1 cellular context compared by ENCODE assay signal in the genomic region with DNA sequence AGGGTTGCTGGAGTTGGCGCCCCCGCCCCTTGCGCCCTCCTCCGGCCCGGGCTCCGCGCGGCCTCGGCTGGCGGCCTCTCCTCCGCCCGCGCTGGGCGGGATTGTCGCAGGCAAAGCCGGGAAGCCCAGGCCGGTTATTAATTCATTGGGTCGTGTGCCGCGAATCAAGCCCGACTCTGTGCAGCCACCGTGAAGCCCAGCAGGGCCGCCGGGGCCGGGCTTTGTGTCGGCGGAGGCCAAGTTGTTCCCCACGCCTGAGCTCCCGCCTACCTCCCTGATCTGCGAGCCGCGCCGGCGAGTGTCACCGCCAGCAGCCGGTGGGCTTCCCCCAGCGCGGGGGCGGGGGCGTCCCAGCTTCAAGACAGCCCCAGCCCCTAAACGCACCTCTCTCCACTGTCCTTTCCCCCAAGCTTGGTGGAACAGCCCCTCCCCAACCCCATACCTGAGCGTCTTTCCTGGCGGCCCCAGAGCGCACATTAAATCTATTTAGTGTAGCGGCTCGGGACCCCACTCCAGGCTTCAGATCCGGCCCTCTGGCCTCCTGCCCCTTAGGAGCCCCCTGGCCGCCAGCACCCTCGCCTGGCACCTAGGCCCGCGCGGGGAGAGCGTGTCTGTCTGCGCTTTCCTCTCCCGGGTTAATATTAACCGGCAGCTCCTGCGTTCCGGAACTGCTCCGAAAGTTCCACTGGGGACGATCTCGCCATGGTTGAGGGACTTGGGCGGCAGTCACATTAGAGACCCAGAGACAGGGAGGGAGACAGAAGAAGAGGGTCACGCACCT.
TF ChIP-seq lines count a peak whose summit lies in the region.

No MANE protein-coding gene starts in this region.

TF ChIP-seq in HepG2, 621 proteins besides CTCF, POLR2A, EP300 and RAD21 (continued from another document and continues in another):
- TF ChIP-seq ZNF770 (CRISPR knock-in tag; IDR thresholded peaks at IDR 0.05) (no peak; the same call in 1 of the 2 replicates), SIN3A (IDR thresholded peaks at IDR 0.05; ENCODE audit: borderline replicate concordance, low read depth, low read length) (peak; percentile 39; the same call in 1 of the 2 replicates), ZNF839 (CRISPR knock-in tag; IDR thresholded peaks at IDR 0.05; ENCODE audit: borderline replicate concordance) (no peak), ZBTB20 (CRISPR knock-in tag; IDR thresholded peaks at IDR 0.05; ENCODE audit: borderline replicate concordance, low read depth) (no peak), ZNF720 (CRISPR knock-in tag; IDR thresholded peaks at IDR 0.05) (no peak), ZNF724P (CRISPR knock-in tag; IDR thresholded peaks at IDR 0.05; ENCODE audit: borderline replicate concordance) (no peak), SP4 (CRISPR knock-in tag; IDR thresholded peaks at IDR 0.05) (no peak), ELF3 (CRISPR knock-in tag; IDR thresholded peaks at IDR 0.05) (0 out of 2 replicates have a peak, but pooled peaks have one; percentile 35), AKAP8 (CRISPR knock-in tag; IDR thresholded peaks at IDR 0.05) (no peak), SALL1 (CRISPR knock-in tag; IDR thresholded peaks at IDR 0.05) (peak; percentile 39), ZC3H13 (CRISPR knock-in tag; IDR thresholded peaks at IDR 0.05) (no peak), ZNF598 (CRISPR knock-in tag; IDR thresholded peaks at IDR 0.05; ENCODE audit: borderline replicate concordance) (0 out of 2 replicates have a peak, but pooled peaks have one; percentile 50), ATF7 (IDR thresholded peaks at IDR 0.05) (no peak), ATF7 (CRISPR knock-in tag; IDR thresholded peaks at IDR 0.05) (no peak), BATF2 (CRISPR knock-in tag; IDR thresholded peaks at IDR 0.05) (no peak), ZNF703 (CRISPR knock-in tag; IDR thresholded peaks at IDR 0.05; ENCODE audit: borderline replicate concordance) (no peak), KDM4B (CRISPR knock-in tag; IDR thresholded peaks at IDR 0.05) (no peak), HNRNPLL (IDR thresholded peaks at IDR 0.05; ENCODE audit: low read depth, low read length, poor library complexity, severe bottlenecking) (peak; percentile 54), EED (CRISPR knock-in tag; IDR thresholded peaks at IDR 0.05) (no peak), ZNF614 (CRISPR knock-in tag; IDR thresholded peaks at IDR 0.05; ENCODE audit: borderline replicate concordance) (peak; percentile 16; the same call in 1 of the 2 replicates), ZNF136 (CRISPR knock-in tag; IDR thresholded peaks at IDR 0.05; ENCODE audit: low read depth) (no peak), SUZ12 (IDR thresholded peaks at IDR 0.05; ENCODE audit: low read depth, low read length) (no peak), ZSCAN30 (CRISPR knock-in tag; IDR thresholded peaks at IDR 0.05) (no peak), XRCC5 (optimal IDR thresholded peaks at IDR 0.05; ENCODE audit: low read length) (peak; percentile 36), ZNF256 (CRISPR knock-in tag; conservative IDR thresholded peaks at IDR 0.05) (no peak), MEIS2 (CRISPR knock-in tag; IDR thresholded peaks at IDR 0.05) (no peak), NKX3-1 (CRISPR knock-in tag; IDR thresholded peaks at IDR 0.05) (no peak; the same call in 1 of the 2 replicates), ZKSCAN5 (CRISPR knock-in tag; IDR thresholded peaks at IDR 0.05) (no peak), ZNF672 (CRISPR knock-in tag; IDR thresholded peaks at IDR 0.05) (no peak), ZNF83 (CRISPR knock-in tag; IDR thresholded peaks at IDR 0.05; ENCODE audit: borderline replicate concordance) (no peak)
- TF ChIP-seq, protein P1, sequence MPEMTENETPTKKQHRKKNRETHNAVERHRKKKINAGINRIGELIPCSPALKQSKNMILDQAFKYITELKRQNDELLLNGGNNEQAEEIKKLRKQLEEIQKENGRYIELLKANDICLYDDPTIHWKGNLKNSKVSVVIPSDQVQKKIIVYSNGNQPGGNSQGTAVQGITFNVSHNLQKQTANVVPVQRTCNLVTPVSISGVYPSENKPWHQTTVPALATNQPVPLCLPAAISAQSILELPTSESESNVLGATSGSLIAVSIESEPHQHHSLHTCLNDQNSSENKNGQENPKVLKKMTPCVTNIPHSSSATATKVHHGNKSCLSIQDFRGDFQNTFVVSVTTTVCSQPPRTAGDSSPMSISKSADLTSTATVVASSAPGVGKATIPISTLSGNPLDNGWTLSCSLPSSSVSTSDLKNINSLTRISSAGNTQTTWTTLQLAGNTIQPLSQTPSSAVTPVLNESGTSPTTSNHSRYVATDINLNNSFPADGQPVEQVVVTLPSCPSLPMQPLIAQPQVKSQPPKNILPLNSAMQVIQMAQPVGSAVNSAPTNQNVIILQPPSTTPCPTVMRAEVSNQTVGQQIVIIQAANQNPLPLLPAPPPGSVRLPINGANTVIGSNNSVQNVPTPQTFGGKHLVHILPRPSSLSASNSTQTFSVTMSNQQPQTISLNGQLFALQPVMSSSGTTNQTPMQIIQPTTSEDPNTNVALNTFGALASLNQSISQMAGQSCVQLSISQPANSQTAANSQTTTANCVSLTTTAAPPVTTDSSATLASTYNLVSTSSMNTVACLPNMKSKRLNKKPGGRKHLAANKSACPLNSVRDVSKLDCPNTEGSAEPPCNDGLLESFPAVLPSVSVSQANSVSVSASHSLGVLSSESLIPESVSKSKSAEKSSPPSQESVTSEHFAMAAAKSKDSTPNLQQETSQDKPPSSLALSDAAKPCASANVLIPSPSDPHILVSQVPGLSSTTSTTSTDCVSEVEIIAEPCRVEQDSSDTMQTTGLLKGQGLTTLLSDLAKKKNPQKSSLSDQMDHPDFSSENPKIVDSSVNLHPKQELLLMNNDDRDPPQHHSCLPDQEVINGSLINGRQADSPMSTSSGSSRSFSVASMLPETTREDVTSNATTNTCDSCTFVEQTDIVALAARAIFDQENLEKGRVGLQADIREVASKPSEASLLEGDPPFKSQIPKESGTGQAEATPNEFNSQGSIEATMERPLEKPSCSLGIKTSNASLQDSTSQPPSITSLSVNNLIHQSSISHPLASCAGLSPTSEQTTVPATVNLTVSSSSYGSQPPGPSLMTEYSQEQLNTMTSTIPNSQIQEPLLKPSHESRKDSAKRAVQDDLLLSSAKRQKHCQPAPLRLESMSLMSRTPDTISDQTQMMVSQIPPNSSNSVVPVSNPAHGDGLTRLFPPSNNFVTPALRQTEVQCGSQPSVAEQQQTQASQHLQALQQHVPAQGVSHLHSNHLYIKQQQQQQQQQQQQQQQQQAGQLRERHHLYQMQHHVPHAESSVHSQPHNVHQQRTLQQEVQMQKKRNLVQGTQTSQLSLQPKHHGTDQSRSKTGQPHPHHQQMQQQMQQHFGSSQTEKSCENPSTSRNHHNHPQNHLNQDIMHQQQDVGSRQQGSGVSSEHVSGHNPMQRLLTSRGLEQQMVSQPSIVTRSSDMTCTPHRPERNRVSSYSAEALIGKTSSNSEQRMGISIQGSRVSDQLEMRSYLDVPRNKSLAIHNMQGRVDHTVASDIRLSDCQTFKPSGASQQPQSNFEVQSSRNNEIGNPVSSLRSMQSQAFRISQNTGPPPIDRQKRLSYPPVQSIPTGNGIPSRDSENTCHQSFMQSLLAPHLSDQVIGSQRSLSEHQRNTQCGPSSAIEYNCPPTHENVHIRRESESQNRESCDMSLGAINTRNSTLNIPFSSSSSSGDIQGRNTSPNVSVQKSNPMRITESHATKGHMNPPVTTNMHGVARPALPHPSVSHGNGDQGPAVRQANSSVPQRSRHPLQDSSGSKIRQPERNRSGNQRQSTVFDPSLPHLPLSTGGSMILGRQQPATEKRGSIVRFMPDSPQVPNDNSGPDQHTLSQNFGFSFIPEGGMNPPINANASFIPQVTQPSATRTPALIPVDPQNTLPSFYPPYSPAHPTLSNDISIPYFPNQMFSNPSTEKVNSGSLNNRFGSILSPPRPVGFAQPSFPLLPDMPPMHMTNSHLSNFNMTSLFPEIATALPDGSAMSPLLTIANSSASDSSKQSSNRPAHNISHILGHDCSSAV (CRISPR knock-in tag; IDR thresholded peaks at IDR 0.05; ENCODE audit: borderline replicate concordance) = no peak
- TF ChIP-seq, protein P2, sequence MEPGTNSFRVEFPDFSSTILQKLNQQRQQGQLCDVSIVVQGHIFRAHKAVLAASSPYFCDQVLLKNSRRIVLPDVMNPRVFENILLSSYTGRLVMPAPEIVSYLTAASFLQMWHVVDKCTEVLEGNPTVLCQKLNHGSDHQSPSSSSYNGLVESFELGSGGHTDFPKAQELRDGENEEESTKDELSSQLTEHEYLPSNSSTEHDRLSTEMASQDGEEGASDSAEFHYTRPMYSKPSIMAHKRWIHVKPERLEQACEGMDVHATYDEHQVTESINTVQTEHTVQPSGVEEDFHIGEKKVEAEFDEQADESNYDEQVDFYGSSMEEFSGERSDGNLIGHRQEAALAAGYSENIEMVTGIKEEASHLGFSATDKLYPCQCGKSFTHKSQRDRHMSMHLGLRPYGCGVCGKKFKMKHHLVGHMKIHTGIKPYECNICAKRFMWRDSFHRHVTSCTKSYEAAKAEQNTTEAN (CRISPR knock-in tag; conservative IDR thresholded peaks at IDR 0.05) = peak; percentile 84; the same call in 1 of the 2 replicates
- TF ChIP-seq, protein P3, sequence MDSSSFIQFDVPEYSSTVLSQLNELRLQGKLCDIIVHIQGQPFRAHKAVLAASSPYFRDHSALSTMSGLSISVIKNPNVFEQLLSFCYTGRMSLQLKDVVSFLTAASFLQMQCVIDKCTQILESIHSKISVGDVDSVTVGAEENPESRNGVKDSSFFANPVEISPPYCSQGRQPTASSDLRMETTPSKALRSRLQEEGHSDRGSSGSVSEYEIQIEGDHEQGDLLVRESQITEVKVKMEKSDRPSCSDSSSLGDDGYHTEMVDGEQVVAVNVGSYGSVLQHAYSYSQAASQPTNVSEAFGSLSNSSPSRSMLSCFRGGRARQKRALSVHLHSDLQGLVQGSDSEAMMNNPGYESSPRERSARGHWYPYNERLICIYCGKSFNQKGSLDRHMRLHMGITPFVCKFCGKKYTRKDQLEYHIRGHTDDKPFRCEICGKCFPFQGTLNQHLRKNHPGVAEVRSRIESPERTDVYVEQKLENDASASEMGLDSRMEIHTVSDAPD (CRISPR knock-in tag; IDR thresholded peaks at IDR 0.05) = no peak
- TF ChIP-seq, protein P4, sequence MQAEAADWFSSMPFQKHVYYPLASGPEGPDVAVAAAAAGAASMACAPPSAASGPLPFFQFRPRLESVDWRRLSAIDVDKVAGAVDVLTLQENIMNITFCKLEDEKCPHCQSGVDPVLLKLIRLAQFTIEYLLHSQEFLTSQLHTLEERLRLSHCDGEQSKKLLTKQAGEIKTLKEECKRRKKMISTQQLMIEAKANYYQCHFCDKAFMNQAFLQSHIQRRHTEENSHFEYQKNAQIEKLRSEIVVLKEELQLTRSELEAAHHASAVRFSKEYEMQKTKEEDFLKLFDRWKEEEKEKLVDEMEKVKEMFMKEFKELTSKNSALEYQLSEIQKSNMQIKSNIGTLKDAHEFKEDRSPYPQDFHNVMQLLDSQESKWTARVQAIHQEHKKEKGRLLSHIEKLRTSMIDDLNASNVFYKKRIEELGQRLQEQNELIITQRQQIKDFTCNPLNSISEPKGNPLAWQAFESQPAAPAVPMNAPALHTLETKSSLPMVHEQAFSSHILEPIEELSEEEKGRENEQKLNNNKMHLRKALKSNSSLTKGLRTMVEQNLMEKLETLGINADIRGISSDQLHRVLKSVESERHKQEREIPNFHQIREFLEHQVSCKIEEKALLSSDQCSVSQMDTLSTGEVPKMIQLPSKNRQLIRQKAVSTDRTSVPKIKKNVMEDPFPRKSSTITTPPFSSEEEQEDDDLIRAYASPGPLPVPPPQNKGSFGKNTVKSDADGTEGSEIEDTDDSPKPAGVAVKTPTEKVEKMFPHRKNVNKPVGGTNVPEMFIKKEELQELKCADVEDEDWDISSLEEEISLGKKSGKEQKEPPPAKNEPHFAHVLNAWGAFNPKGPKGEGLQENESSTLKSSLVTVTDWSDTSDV (CRISPR knock-in tag; IDR thresholded peaks at IDR 0.05) = peak; percentile 80
- TF ChIP-seq, protein P5, sequence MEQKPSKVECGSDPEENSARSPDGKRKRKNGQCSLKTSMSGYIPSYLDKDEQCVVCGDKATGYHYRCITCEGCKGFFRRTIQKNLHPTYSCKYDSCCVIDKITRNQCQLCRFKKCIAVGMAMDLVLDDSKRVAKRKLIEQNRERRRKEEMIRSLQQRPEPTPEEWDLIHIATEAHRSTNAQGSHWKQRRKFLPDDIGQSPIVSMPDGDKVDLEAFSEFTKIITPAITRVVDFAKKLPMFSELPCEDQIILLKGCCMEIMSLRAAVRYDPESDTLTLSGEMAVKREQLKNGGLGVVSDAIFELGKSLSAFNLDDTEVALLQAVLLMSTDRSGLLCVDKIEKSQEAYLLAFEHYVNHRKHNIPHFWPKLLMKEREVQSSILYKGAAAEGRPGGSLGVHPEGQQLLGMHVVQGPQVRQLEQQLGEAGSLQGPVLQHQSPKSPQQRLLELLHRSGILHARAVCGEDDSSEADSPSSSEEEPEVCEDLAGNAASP (CRISPR knock-in tag; IDR thresholded peaks at IDR 0.05; ENCODE audit: borderline replicate concordance) = peak; percentile 69; the same call in 1 of the 2 replicates
- TF ChIP-seq, protein P6, sequence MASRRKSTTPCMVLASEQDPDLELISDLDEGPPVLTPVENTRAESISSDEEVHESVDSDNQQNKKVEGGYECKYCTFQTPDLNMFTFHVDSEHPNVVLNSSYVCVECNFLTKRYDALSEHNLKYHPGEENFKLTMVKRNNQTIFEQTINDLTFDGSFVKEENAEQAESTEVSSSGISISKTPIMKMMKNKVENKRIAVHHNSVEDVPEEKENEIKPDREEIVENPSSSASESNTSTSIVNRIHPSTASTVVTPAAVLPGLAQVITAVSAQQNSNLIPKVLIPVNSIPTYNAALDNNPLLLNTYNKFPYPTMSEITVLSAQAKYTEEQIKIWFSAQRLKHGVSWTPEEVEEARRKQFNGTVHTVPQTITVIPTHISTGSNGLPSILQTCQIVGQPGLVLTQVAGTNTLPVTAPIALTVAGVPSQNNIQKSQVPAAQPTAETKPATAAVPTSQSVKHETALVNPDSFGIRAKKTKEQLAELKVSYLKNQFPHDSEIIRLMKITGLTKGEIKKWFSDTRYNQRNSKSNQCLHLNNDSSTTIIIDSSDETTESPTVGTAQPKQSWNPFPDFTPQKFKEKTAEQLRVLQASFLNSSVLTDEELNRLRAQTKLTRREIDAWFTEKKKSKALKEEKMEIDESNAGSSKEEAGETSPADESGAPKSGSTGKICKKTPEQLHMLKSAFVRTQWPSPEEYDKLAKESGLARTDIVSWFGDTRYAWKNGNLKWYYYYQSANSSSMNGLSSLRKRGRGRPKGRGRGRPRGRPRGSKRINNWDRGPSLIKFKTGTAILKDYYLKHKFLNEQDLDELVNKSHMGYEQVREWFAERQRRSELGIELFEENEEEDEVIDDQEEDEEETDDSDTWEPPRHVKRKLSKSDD (CRISPR knock-in tag; IDR thresholded peaks at IDR 0.05; ENCODE audit: low read depth) = 0 out of 2 replicates have a peak, but pooled peaks have one; percentile 5
